In genomic region chr2:113768770-113769169, GRCh38 we compare ENCODE assay signal across 20 cellular contexts. TPM values are rescaled to one million over a fixed set of nuclear protein-coding genes. Genes with fewer than 3 reads are reported as not detected.
A peak's percentile ranks its signal among the peaks of the same experiment; 100 is the strongest.
DNase-seq lines count a peak whose midpoint lies in the region.
"Had no signal": no experiment of that assay in that cellular context is flagged by ENCODE, and none has a peak within 500 bp of the region (broad histone marks: within the 10 kb centered on the region; RNA-seq: fewer than 3 reads in every experiment).

No MANE protein-coding gene starts in this region.

- peaks cover 4% of the 10 kb centered on the region for H3K9me3 Mint-ChIP-seq in activated CD4-positive, alpha-beta T cell treated with anti-CD3 and anti-CD28 coated beads, Interleukin-2, amount 10 ng/mL, durations not matched to agents 24 days and 14 days
- H3K9me3 Mint-ChIP-seq: CD8-positive, alpha-beta memory T cell had no signal

- H3K27ac Mint-ChIP-seq in activated CD4-positive, alpha-beta T cell treated with anti-CD3 and anti-CD28 coated beads, Interleukin-2, amount 10 ng/mL, durations not matched to agents 24 days and 14 days = no peak overlapping the region
- H3K27ac Mint-ChIP-seq: CD8-positive, alpha-beta memory T cell had no signal

- DNase-seq in ELR (ENCODE audit: low read depth) = peak; percentile 5
- DNase-seq in SK-N-DZ (ENCODE audit: low spot score) = peak; percentile 45
- peak; percentile 27 for DNase-seq in fibroblast of peridontal ligament (ENCODE audit: extremely low read depth)
- no peak for DNase-seq in NCI-H2227 treated with DMSO at 0.1 percent for 48 hours (lab: John Stamatoyannopoulos, UW)
- no peak for DNase-seq in activated CD4-positive, CD25-positive, alpha-beta regulatory T cell treated with anti-CD3 and anti-CD28 coated beads, Interleukin-2, amount 50 U/mL, for 72 hours
- DNase-seq in activated CD4-positive, alpha-beta T cell treated with anti-CD3 and anti-CD28 coated beads, Interleukin-2, amount 10 ng/mL, durations not matched to agents 24 days and 14 days = no peak
- no peak for DNase-seq in NOMO-1 (lab: John Stamatoyannopoulos, UW; ENCODE audit: unreplicated experiment in 2 of 2)
- DNase-seq: CD8-positive, alpha-beta memory T cell; DND-41; H7; Karpas-422; MM.1S; NCI-H1105; NCI-H1694 treated with DMSO at 0.1 percent for 48 hours; NCI-H345; NCI-H526; NK-92 treated with Interleukin-12 subunit alpha and Interleukin-12 subunit beta, amount 100 ng/mL, for 24 hours; OCI-M1; RPMI8226; SIG-M5 had no signal

- no peaks in the 10 kb centered on the region for H3K36me3 Mint-ChIP-seq in activated CD4-positive, alpha-beta T cell treated with anti-CD3 and anti-CD28 coated beads, Interleukin-2, amount 10 ng/mL, durations not matched to agents 24 days and 14 days (ENCODE audit: low read depth)

- no peak overlapping the region for H3K4me3 Mint-ChIP-seq in activated CD4-positive, alpha-beta T cell treated with anti-CD3 and anti-CD28 coated beads, Interleukin-2, amount 10 ng/mL, durations not matched to agents 24 days and 14 days
- H3K4me3 Mint-ChIP-seq: CD8-positive, alpha-beta memory T cell had no signal

- H3K4me1 Mint-ChIP-seq in activated CD4-positive, alpha-beta T cell treated with anti-CD3 and anti-CD28 coated beads, Interleukin-2, amount 10 ng/mL, durations not matched to agents 24 days and 14 days = no peaks in the 10 kb centered on the region
- H3K4me1 Mint-ChIP-seq: CD8-positive, alpha-beta memory T cell had no signal

- intact Hi-C loops in activated CD4-positive, alpha-beta T cell treated with anti-CD3 and anti-CD28 coated beads, Interleukin-2, amount 10 ng/mL, durations not matched to agents 24 days and 14 days (cut with micrococcal nuclease) = no loop called here

- no peaks in the 10 kb centered on the region for H3K27me3 Mint-ChIP-seq in activated CD4-positive, alpha-beta T cell treated with anti-CD3 and anti-CD28 coated beads, Interleukin-2, amount 10 ng/mL, durations not matched to agents 24 days and 14 days
- H3K27me3 Mint-ChIP-seq: CD8-positive, alpha-beta memory T cell had no signal

RNA-seq across cellular contexts. Expression of gene SLC35F5, which starts 12.3 kb away (rescaled TPM):
- 20.2 and 22.7 TPM in 2 replicates for polyA plus RNA-seq in SK-N-DZ (2014; cell fraction: cytosol; rRNA removed)
- polyA plus RNA-seq in SK-N-DZ (2014; cell fraction: nucleus; rRNA removed) = 15.0 and 22.4 TPM in 2 replicates
- total RNA-seq in activated CD4-positive, alpha-beta T cell treated with anti-CD3 and anti-CD28 coated beads, Interleukin-2, amount 10 ng/mL, durations not matched to agents 24 days and 14 days = 24.1 and 25.1 TPM in 2 replicates

Comparison
In these comparisons a context has a peak if more than half of its experiments do, and no peak if none do; other contexts are left out.
1. DNase-seq: peak in ELR (single experiment), SK-N-DZ (single experiment) and fibroblast of peridontal ligament (single experiment); none in NCI-H2227 treated with DMSO at 0.1 percent for 48 hours (single experiment), activated CD4-positive, CD25-positive, alpha-beta regulatory T cell treated with anti-CD3 and anti-CD28 coated beads, Interleukin-2, amount 50 U/mL, for 72 hours (single experiment), activated CD4-positive, alpha-beta T cell treated with anti-CD3 and anti-CD28 coated beads, Interleukin-2, amount 10 ng/mL, durations not matched to agents 24 days and 14 days (single experiment) and NOMO-1 (0 of 2).